Comparison of ENCODE assay signal across 8 cellular contexts in genomic region chr3:53773586-53774368, GRCh38.
DNase-seq lines count a peak whose midpoint lies in the region; ATAC-seq, FAIRE-seq and TF ChIP-seq lines count a peak whose summit lies in the region.

No MANE protein-coding gene starts in this region.

- H3K27ac ChIP-seq in keratinocyte (ENCODE audit: control insufficient read depth, insufficient read depth, low read length) (no peak overlapping the region), RWPE1 (no peak overlapping the region)

- dilution Hi-C loops in keratinocyte (cut with MboI; ENCODE audit: extremely low pct_ligation_motif_present, low sequenced_read_pairs): no loop called here

- no peaks in the 10 kb centered on the region for H3K9me1 ChIP-seq in keratinocyte (ENCODE audit: control insufficient read depth, extremely low read depth, insufficient read depth, low read length)

- H3K4me3 ChIP-seq in keratinocyte (ENCODE audit: control insufficient read depth in 2 of 3, extremely low read depth in 1 of 3, insufficient read depth in 2 of 3, low read depth in 1 of 3, low read length in 3 of 3): no peak overlapping the region

- no peak overlapping the region for H3K4me3 Mint-ChIP-seq in nephron progenitor cell

- no peak overlapping the region for H3K9ac ChIP-seq in keratinocyte (ENCODE audit: control insufficient read depth, extremely low read depth, insufficient read depth, low read length)

- no peaks in the 10 kb centered on the region for H3K9me3 Mint-ChIP-seq in nephron progenitor cell

- no peaks in the 10 kb centered on the region for H3K4me1 ChIP-seq in keratinocyte (ENCODE audit: control insufficient read depth, extremely low read depth, insufficient read depth, low read length)

- POLR2A ChIA-PET in RWPE1 (lab: Yijun Ruan, JAX; ENCODE audit: low non-redundant PET): no interaction called here

- H3K4me2 ChIP-seq in keratinocyte (ENCODE audit: control insufficient read depth, extremely low read depth, insufficient read depth, low read depth, low read length): no peak overlapping the region

- H3K27ac Mint-ChIP-seq in nephron progenitor cell: no peak overlapping the region

- no peaks in the 10 kb centered on the region for H3K9me3 ChIP-seq in keratinocyte (ENCODE audit: control insufficient read depth, low read depth, low read length)

- peaks cover 20% of the 10 kb centered on the region for H3K27me3 Mint-ChIP-seq in nephron progenitor cell (ENCODE audit: low read depth, poor library complexity)

- TF ChIP-seq CTCF in keratinocyte (optimal IDR thresholded peaks at IDR 0.05 in 1 of 3, IDR thresholded peaks at IDR 0.05 in 1 of 3, conservative IDR thresholded peaks at IDR 0.05 in 1 of 3; ENCODE audit: extremely low read depth in 1 of 3, insufficient read depth in 2 of 3, low read length in 3 of 3) (no peak), nephron progenitor cell (IDR thresholded peaks at IDR 0.05) (no peak), RWPE1 (conservative IDR thresholded peaks at IDR 0.05; ENCODE audit: low read depth) (no peak)

- FAIRE-seq in keratinocyte (lab: Jason Lieb, UNC): peak; percentile 5

- H3K27me3 ChIP-seq in keratinocyte (ENCODE audit: control insufficient read depth, extremely low read depth, insufficient read depth, low read length): no peaks in the 10 kb centered on the region

- H3K36me3 Mint-ChIP-seq in nephron progenitor cell (ENCODE audit: low read depth): no peaks in the 10 kb centered on the region

- no peaks in the 10 kb centered on the region for H4K20me1 ChIP-seq in keratinocyte (ENCODE audit: control insufficient read depth, extremely low read depth, insufficient read depth, low read length)

- peak; percentile 89 for ATAC-seq in GM21619 (IDR thresholded peaks at IDR 0.05; ENCODE audit: unreplicated experiment)

- CTCF ChIA-PET in RWPE1 (lab: Yijun Ruan, JAX): no interaction called here

- no peaks in the 10 kb centered on the region for H3K36me3 ChIP-seq in keratinocyte (ENCODE audit: control insufficient read depth in 2 of 2, extremely low read depth in 1 of 2, insufficient read depth in 2 of 2, low read length in 2 of 2)

- peaks cover 27% of the 10 kb centered on the region for H3K4me1 Mint-ChIP-seq in nephron progenitor cell

- H3K79me2 ChIP-seq in keratinocyte (ENCODE audit: control insufficient read depth, insufficient read depth, low read length): no peaks in the 10 kb centered on the region

- no peak overlapping the region for H2AFZ ChIP-seq in keratinocyte (ENCODE audit: control insufficient read depth, low read length)

- DNase-seq in GM04503 (ENCODE audit: low read depth) (peak; percentile 86), LHCN-M2 (ENCODE audit: low read depth) (peak; percentile 45), keratinocyte (ENCODE audit: low read depth, low spot score) (no peak), dermis blood vessel endothelial cell (no peak), HUDEP-2 (lab: John Stamatoyannopoulos, UW; ENCODE audit: unreplicated experiment in 76 of 76) (no peak), nephron progenitor cell (no peak), RWPE1 (ENCODE audit: low spot score) (no peak)

Comparison
In these comparisons a context has a peak if more than half of its experiments do, and no peak if none do; other contexts are left out.
1. DNase-seq: peak in GM04503 (single experiment) and LHCN-M2 (single experiment); none in keratinocyte (single experiment), dermis blood vessel endothelial cell (single experiment), HUDEP-2 (0 of 76), nephron progenitor cell (single experiment) and RWPE1 (single experiment).